ENCODE assay signal across 9 cellular contexts in genomic region chr1:223142269-223142668, GRCh38. TPM values are rescaled to one million over a fixed set of nuclear protein-coding genes. Genes with fewer than 3 reads are reported as not detected.
DNase-seq lines count a peak whose midpoint lies in the region; ATAC-seq and TF ChIP-seq lines count a peak whose summit lies in the region.
"Had no signal": no experiment of that assay in that cellular context is flagged by ENCODE, and none has a peak within 500 bp of the region (broad histone marks: within the 10 kb centered on the region; RNA-seq: fewer than 3 reads in every experiment).

No MANE protein-coding gene starts in this region.

- peak overlapping the region; percentile 66 for H3K4me3 ChIP-seq in GM23338
- H3K4me3 ChIP-seq in PC-9, result peak overlapping the region; percentile 61
- H3K4me3 ChIP-seq in esophagus muscularis mucosa, result peak overlapping the region; percentile 61 to 71 (median 65)
- peak overlapping the region; percentile 75 for H3K4me3 ChIP-seq in psoas muscle

- no peaks in the 10 kb centered on the region for H3K79me2 ChIP-seq in GM23338 (replicated peaks; ENCODE audit: insufficient read depth)
- no peaks in the 10 kb centered on the region for H3K79me2 ChIP-seq in PC-9 (ENCODE audit: low read depth)

- H3K27me3 ChIP-seq in GM23338 (ENCODE audit: insufficient read depth) (0 out of 2 replicates have a peak, but pooled peaks cover 9% of the 10 kb centered on the region), PC-9 (ENCODE audit: insufficient read depth, low read depth) (no peaks in the 10 kb centered on the region), esophagus muscularis mucosa (no peaks in the 10 kb centered on the region), psoas muscle (ENCODE audit: insufficient read depth in 3 of 3, low read length in 2 of 3) (no peaks in the 10 kb centered on the region)

- TF ChIP-seq EP300 in esophagus muscularis mucosa (IDR thresholded peaks at IDR 0.05), result no peak

- H3K9me3 ChIP-seq in PC-9 (ENCODE audit: insufficient read depth, low read depth) (no peaks in the 10 kb centered on the region), esophagus muscularis mucosa (peaks cover 0 to 4% (median 0%) of the 10 kb centered on the region in 4 donors), psoas muscle (peaks cover 3% of the 10 kb centered on the region)

- no peak for TF ChIP-seq POLR2A in esophagus muscularis mucosa (IDR thresholded peaks at IDR 0.05; ENCODE audit: low read depth)

- H3K4me1 ChIP-seq in GM23338 (ENCODE audit: insufficient read depth) (peaks cover 6% of the 10 kb centered on the region), PC-9 (replicated peaks; ENCODE audit: insufficient read depth) (peaks cover 22% of the 10 kb centered on the region), esophagus muscularis mucosa (peaks cover 17 to 48% (median 36%) of the 10 kb centered on the region in 4 donors), psoas muscle (peaks cover 24% of the 10 kb centered on the region)

- TF ChIP-seq CTCF in GM23338 (conservative IDR thresholded peaks at IDR 0.05; ENCODE audit: low read depth in 2 of 2) (no peak), PC-9 (conservative IDR thresholded peaks at IDR 0.05) (no peak), esophagus muscularis mucosa (IDR thresholded peaks at IDR 0.05) (no peak), psoas muscle (IDR thresholded peaks at IDR 0.05) (no peak)

- no peak overlapping the region for H3K27ac Mint-ChIP-seq in GM23338

- H4K20me1 ChIP-seq in GM23338 (replicated peaks; ENCODE audit: insufficient read depth), result no peaks in the 10 kb centered on the region
- H4K20me1 ChIP-seq in PC-9 (ENCODE audit: insufficient read depth), result no peaks in the 10 kb centered on the region

- POLR2A ChIA-PET in PC-9 (lab: Charles Lee; ENCODE audit: unreplicated experiment), result interaction anchor here (0.6 kb wide), 1 partner anchor 110 kb away, joined by 6 read pairs; no protein-coding TSS in a partner anchor

- H3K4me2 ChIP-seq in GM23338, result peak overlapping the region; percentile 79
- H3K4me2 ChIP-seq in PC-9, result peak overlapping the region; percentile 67

- peaks cover 6% of the 10 kb centered on the region; the same call in 2 of the 3 replicates for H3K9me3 Mint-ChIP-seq in GM23338

- peak overlapping the region; percentile 64 for H3K4me3 Mint-ChIP-seq in GM23338

- intact Hi-C loops in PC-9 (cut with micrococcal nuclease; ENCODE audit: unreplicated experiment) (loop anchor here (5.0 kb wide), 1 partner anchor 35 kb away; no protein-coding TSS in a partner anchor), esophagus muscularis mucosa (cut with DNase I) (loop anchor here (5.0 kb wide), 1 partner anchor 540 kb away; no protein-coding TSS in a partner anchor), psoas muscle (cut with DNase I) (loop anchor here (10.0 kb wide), 2 partner anchors 203 to 223 kb away; partner anchors contain the start of gene SUSD4 (in 1 of the 2))

- H3K27me3 Mint-ChIP-seq in GM23338 (ENCODE audit: insufficient read depth, low read depth, poor library complexity), result peaks cover 9% of the 10 kb centered on the region

- H3F3A ChIP-seq in GM23338 (replicated peaks; ENCODE audit: low read depth) (0 out of 2 replicates have a peak, but pooled peaks cover 10% of the 10 kb centered on the region), PC-9 (ENCODE audit: insufficient read depth, low read depth) (no peaks in the 10 kb centered on the region)

- H3K36me3 ChIP-seq in GM23338 (ENCODE audit: insufficient read depth), result no peaks in the 10 kb centered on the region
- no peaks in the 10 kb centered on the region for H3K36me3 ChIP-seq in PC-9 (ENCODE audit: low read depth)
- no peaks in the 10 kb centered on the region for H3K36me3 ChIP-seq in esophagus muscularis mucosa
- no peaks in the 10 kb centered on the region for H3K36me3 ChIP-seq in psoas muscle (ENCODE audit: insufficient read depth in 1 of 2, low read depth in 1 of 2)

- WGBS in esophagus muscularis mucosa, result 97% methylated on average over 10 of the region's 11 CpGs
- 78 to 84% (median 81%) methylated on average over 11 of the region's 11 CpGs for WGBS in psoas muscle, 3 donors

- H2AFZ ChIP-seq in GM23338 (peak overlapping the region; percentile 100), PC-9 (peak overlapping the region; percentile 82)

- peaks cover 6% of the 10 kb centered on the region; the same call in 1 of the 2 replicates for H3K9me2 ChIP-seq in GM23338 (ENCODE audit: insufficient read depth)
- no peaks in the 10 kb centered on the region; the same call in 1 of the 2 replicates for H3K9me2 ChIP-seq in PC-9 (ENCODE audit: insufficient read depth)

- H3K27ac ChIP-seq in GM23338 (ENCODE audit: low read depth) (no peak overlapping the region), PC-9 (no peak overlapping the region), esophagus muscularis mucosa (replicated peaks in 1 of 4) (peak overlapping the region; percentile 72 to 78 (median 74)), psoas muscle (peak overlapping the region; percentile 73)
- H3K27ac ChIP-seq: epithelial cell of prostate had no signal

- H3K4me1 Mint-ChIP-seq in GM23338, result peaks cover 21% of the 10 kb centered on the region

- CTCF ChIA-PET in PC-9 (lab: Charles Lee), result interaction anchor here (0.6 kb wide), 1 partner anchor 52 kb away, joined by 4 read pairs; no protein-coding TSS in a partner anchor

- H3K36me3 Mint-ChIP-seq in GM23338 (ENCODE audit: low read depth), result no peaks in the 10 kb centered on the region

- no peak; the same call in 2 of the 3 replicates for ATAC-seq in GM23338
- ATAC-seq in psoas muscle, result no peak
- ATAC-seq in HG03571 (IDR thresholded peaks at IDR 0.05; ENCODE audit: unreplicated experiment), result no peak

- DNase-seq in GM23338 (ENCODE audit: low spot score), result no peak
- no peak for DNase-seq in PC-9
- no peak for DNase-seq in esophagus muscularis mucosa (ENCODE audit: extremely low spot score)
- no peak for DNase-seq in psoas muscle
- no peak for DNase-seq in middle frontal gyrus (ENCODE audit: extremely low spot score, low spot score)
- no peak for DNase-seq in globus pallidus (ENCODE audit: low spot score)
- DNase-seq in SIG-M5 (lab: John Stamatoyannopoulos, UW), result no peak

- BruUV-seq in PC-9 (replicated peaks; lab: Mats Ljungman, UMichigan), result no TSS peak

TF ChIP-seq in GM23338, 12 proteins besides CTCF, POLR2A, EP300 and RAD21 (continues in another document):
- TF ChIP-seq JUNB (IDR thresholded peaks at IDR 0.05; ENCODE audit: unreplicated experiment), result no peak
- TF ChIP-seq, protein P1, sequence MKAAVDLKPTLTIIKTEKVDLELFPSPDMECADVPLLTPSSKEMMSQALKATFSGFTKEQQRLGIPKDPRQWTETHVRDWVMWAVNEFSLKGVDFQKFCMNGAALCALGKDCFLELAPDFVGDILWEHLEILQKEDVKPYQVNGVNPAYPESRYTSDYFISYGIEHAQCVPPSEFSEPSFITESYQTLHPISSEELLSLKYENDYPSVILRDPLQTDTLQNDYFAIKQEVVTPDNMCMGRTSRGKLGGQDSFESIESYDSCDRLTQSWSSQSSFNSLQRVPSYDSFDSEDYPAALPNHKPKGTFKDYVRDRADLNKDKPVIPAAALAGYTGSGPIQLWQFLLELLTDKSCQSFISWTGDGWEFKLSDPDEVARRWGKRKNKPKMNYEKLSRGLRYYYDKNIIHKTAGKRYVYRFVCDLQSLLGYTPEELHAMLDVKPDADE (IDR thresholded peaks at IDR 0.05), result no peak
- no peak for TF ChIP-seq EZH2phosphoT487 (IDR thresholded peaks at IDR 0.05; ENCODE audit: unreplicated experiment)
- no peak for TF ChIP-seq REST (IDR thresholded peaks at IDR 0.05; ENCODE audit: unreplicated experiment)

RNA-seq across cellular contexts. Expression of gene TLR5, which starts 0.8 kb away (rescaled TPM):
- total RNA-seq in GM23338 (2014; rRNA removed; shearing (Covaris generic)), result 0.10 and 0.50 TPM in 2 replicates
- polyA plus RNA-seq in GM23338 (2016; fragmentation: Nextera tagmentation; extraction: Ambion mirVana) (0.39 and 1.3 TPM in 2 replicates), psoas muscle (under 1 TPM; 0.20 to 0.75 (median 0.46) TPM)
- total RNA-seq in PC-9 (2021) (2.5 and 3.4 TPM in 2 replicates), esophagus muscularis mucosa (1 to 10 TPM; 2.8 to 8.3 (median 6.1) TPM), psoas muscle (1 to 10 TPM in 3 of 4 donors, under 1 TPM in 1; 0.80 to 3.1 (median 1.9) TPM)

Comparison
In these comparisons a context has a peak if more than half of its experiments do, and no peak if none do; other contexts are left out.
1. H3K27ac ChIP-seq: peak in esophagus muscularis mucosa (4 of 4) and psoas muscle (single experiment); none in GM23338 (single experiment) and PC-9 (single experiment).
2. Peak in every context shown above with its lines, with median percentiles within 50 percentile points of each other: H3K4me3 ChIP-seq.